In genomic region chr7:90320801-90321494, GRCh38 we compare ENCODE assay signal across 11 cellular contexts. TPM values are rescaled to one million over a fixed set of nuclear protein-coding genes. Genes with fewer than 3 reads are reported as not detected.
A peak's percentile ranks its signal among the peaks of the same experiment; 100 is the strongest.
DNase-seq lines count a peak whose midpoint lies in the region; ATAC-seq, FAIRE-seq and TF ChIP-seq lines count a peak whose summit lies in the region.
"Had no signal": no experiment of that assay in that cellular context is flagged by ENCODE, and none has a peak within 500 bp of the region (broad histone marks: within the 10 kb centered on the region; RNA-seq: fewer than 3 reads in every experiment).

TSS of gene FAM237B (minus strand) at chr7:90321304. CDS start at chr7:90319748, 1,556 bp downstream.

- intact Hi-C loops in dorsolateral prefrontal cortex (cut with DNase I) = no loop called here
- intact Hi-C loops in lower lobe of right lung (cut with DNase I) = no loop called here

- TF ChIP-seq EP300 in A549 (IDR thresholded peaks at IDR 0.05) = no peak

- H3K4me1 ChIP-seq in A549 (0 out of 3 replicates have a peak, but pooled peaks cover 5% of the 10 kb centered on the region), GM23338 (ENCODE audit: insufficient read depth) (peaks cover 6% of the 10 kb centered on the region; the same call in 1 of the 2 replicates), lower lobe of right lung (peaks cover 8% of the 10 kb centered on the region)

- no peaks in the 10 kb centered on the region for H3F3A ChIP-seq in GM23338 (replicated peaks; ENCODE audit: low read depth)

- H3K4me3 ChIP-seq in A549 (peak within 1 kb of the TSS; percentile 39), GM23338 (peak within 1 kb of the TSS; percentile 57), dorsolateral prefrontal cortex (peak within 1 kb of the TSS in 57 of 59 donors; percentile 8 to 63 (median 43)), lower lobe of right lung (peak within 1 kb of the TSS; percentile 17)
- H3K4me3 ChIP-seq: lung had no signal

- H3K9me2 ChIP-seq in GM23338 (ENCODE audit: insufficient read depth) = no peaks in the 10 kb centered on the region

- POLR2A ChIA-PET in A549 (lab: Yijun Ruan, JAX) = no interaction called here

- H3K36me3 ChIP-seq in GM23338 (ENCODE audit: insufficient read depth) (no peaks in the 10 kb centered on the region), lower lobe of right lung (no peaks in the 10 kb centered on the region)

- H3K4me1 Mint-ChIP-seq in GM23338 = peaks cover 6% of the 10 kb centered on the region

- no peaks in the 10 kb centered on the region for H3K79me2 ChIP-seq in GM23338 (replicated peaks; ENCODE audit: insufficient read depth)

- 5% methylated on average over 44 of the region's 62 CpGs for WGBS in A549 (ENCODE audit: missing lambda C conversion rate)

- no peak for TF ChIP-seq POLR2A in A549 (IDR thresholded peaks at IDR 0.05; ENCODE audit: low read length)

- FAIRE-seq in A549 (lab: Jason Lieb, UNC) = no peak
- FAIRE-seq: HTR-8/SVneo had no signal

- no peaks in the 10 kb centered on the region for H4K20me1 ChIP-seq in GM23338 (replicated peaks; ENCODE audit: insufficient read depth)

- no peak within 1 kb of the TSS for H3K27ac Mint-ChIP-seq in GM23338

- CTCF ChIA-PET in A549 (lab: Yijun Ruan, JAX) = interaction anchor here (1.2 to 1.3 kb wide), 2 partner anchors 10 to 167 kb away, joined by 3 to 4 read pairs; partner anchors contain the start of gene STEAP1

- DNase-seq in A549 (ENCODE audit: low read depth in 1 of 2, low spot score in 1 of 2) (peak; percentile 21 to 41), GM23338 (ENCODE audit: low spot score) (peak; percentile 56), dorsolateral prefrontal cortex (peak in 3 of 10 donors; percentile 40 to 50 (median 46)), lower lobe of right lung (peak; percentile 44), pons (ENCODE audit: low spot score) (no peak), HT-29 (ENCODE audit: low spot score) (no peak), NCI-H226 (no peak)
- DNase-seq: activated CD4-positive, alpha-beta T cell treated with anti-CD3 and anti-CD28 coated beads, Interleukin-2, amount 50 U/mL, for 1 hour had no signal

- H3K4me3 Mint-ChIP-seq in GM23338 = peak within 1 kb of the TSS; percentile 76

- H2AFZ ChIP-seq in GM23338 = peak within 1 kb of the TSS; percentile 83

- no peak within 1 kb of the TSS for H3K27ac ChIP-seq in A549
- H3K27ac ChIP-seq in GM23338 (ENCODE audit: low read depth) = no peak within 1 kb of the TSS
- H3K27ac ChIP-seq in dorsolateral prefrontal cortex = no peak within 1 kb of the TSS
- no peak within 1 kb of the TSS for H3K27ac ChIP-seq in lower lobe of right lung

- no peaks in the 10 kb centered on the region for H3K9me3 Mint-ChIP-seq in GM23338

- TF ChIP-seq CTCF in A549 (IDR thresholded peaks at IDR 0.05) = no peak
- TF ChIP-seq CTCF in GM23338 (conservative IDR thresholded peaks at IDR 0.05; ENCODE audit: low read depth in 2 of 2) = no peak
- no peak for TF ChIP-seq CTCF in dorsolateral prefrontal cortex (IDR thresholded peaks at IDR 0.05 in 54 of 56, conservative IDR thresholded peaks at IDR 0.05 in 2 of 56; ENCODE audit: low read depth in 1 of 56, partially characterized antibody in 56 of 56)
- no peak for TF ChIP-seq CTCF in lower lobe of right lung (IDR thresholded peaks at IDR 0.05)

- ATAC-seq in A549 = peak; percentile 88 to 92
- ATAC-seq in GM23338 = peak; percentile 95
- ATAC-seq in lower lobe of right lung = peak; percentile 25 to 44
- ATAC-seq in HG03469 (IDR thresholded peaks at IDR 0.05; ENCODE audit: unreplicated experiment) = no peak

- H3K4me2 ChIP-seq in A549 = peak within 1 kb of the TSS; percentile 82
- H3K4me2 ChIP-seq in GM23338 = peak within 1 kb of the TSS; percentile 77

- H3K27me3 Mint-ChIP-seq in GM23338 (ENCODE audit: insufficient read depth, low read depth, poor library complexity) = peaks cover 27% of the 10 kb centered on the region

- TF ChIP-seq RAD21 in A549 (conservative IDR thresholded peaks at IDR 0.05 in 1 of 2, IDR thresholded peaks at IDR 0.05 in 1 of 2) = no peak

- peaks cover 54% of the 10 kb centered on the region for H3K27me3 ChIP-seq in GM23338 (ENCODE audit: insufficient read depth)
- H3K27me3 ChIP-seq in dorsolateral prefrontal cortex = peaks cover 0 to 57% (median 27%) of the 10 kb centered on the region in 45 donors
- peaks cover 35% of the 10 kb centered on the region for H3K27me3 ChIP-seq in lower lobe of right lung (ENCODE audit: low read depth)

- no peaks in the 10 kb centered on the region; the same call in 2 of the 3 replicates for H3K36me3 Mint-ChIP-seq in GM23338 (ENCODE audit: low read depth)

- H3K9me3 ChIP-seq in A549 = 0 out of 3 replicates have a peak, but pooled peaks cover 3% of the 10 kb centered on the region
- H3K9me3 ChIP-seq in lower lobe of right lung = no peaks in the 10 kb centered on the region

TF ChIP-seq in A549, 52 proteins besides CTCF, POLR2A, EP300 and RAD21:
- TF ChIP-seq NR3C1 (IDR thresholded peaks at IDR 0.05) (no peak), EHMT2 (IDR thresholded peaks at IDR 0.05; ENCODE audit: low read depth) (no peak), ESRRA (IDR thresholded peaks at IDR 0.05; ENCODE audit: borderline replicate concordance, low read length) (no peak), HEYL (CRISPR knock-in tag; IDR thresholded peaks at IDR 0.05) (no peak), ATOH8 (CRISPR knock-in tag; IDR thresholded peaks at IDR 0.05; ENCODE audit: low read depth) (no peak)

TF ChIP-seq in GM23338, 12 proteins besides CTCF, POLR2A, EP300 and RAD21:
- TF ChIP-seq JUNB (IDR thresholded peaks at IDR 0.05; ENCODE audit: unreplicated experiment) (no peak), EZH2 (IDR thresholded peaks at IDR 0.05; ENCODE audit: low read depth, unreplicated experiment) (peak; percentile 71)

RNA-seq across cellular contexts. Expression of gene FAM237B, which starts in this region (rescaled TPM):
- polyA plus RNA-seq in A549 (2011; rRNA removed) (not detected in 2 replicates), A549 (2017; fragmentation: RNase III; extraction: RNeasy Plus Mini Kit Qiagen cat#74134 plus additional on column Dnase treatment) (not detected in 3 replicates), GM23338 (2016; fragmentation: Nextera tagmentation; extraction: Ambion mirVana) (0.13 TPM in 1 of 2 replicates, not detected in the other)
- not detected in 2 replicates for polyA plus RNA-seq in A549 (2012; cell fraction: cytosol; rRNA removed)
- polyA plus RNA-seq in A549 (2012; cell fraction: nucleus; rRNA removed) = not detected in 2 replicates
- polyA minus RNA-seq in A549 (2011; rRNA and poly(A)+ RNA removed) = not detected in 2 replicates
- total RNA-seq in GM23338 (2014; rRNA removed; shearing (Covaris generic)) = 0.07 TPM in 1 of 2 replicates, not detected in the other
- total RNA-seq in dorsolateral prefrontal cortex (not detected), lower lobe of right lung (not detected)
- total RNA-seq in HT-29 (2014; rRNA removed; shearing (Covaris generic)) = not detected in 2 replicates
- total RNA-seq: lung had no signal

Comparison
In these comparisons a context has a peak if more than half of its experiments do, and no peak if none do; other contexts are left out.
1. Peak in DNase-seq, ATAC-seq, H3K4me3 ChIP-seq and H3K4me2 ChIP-seq in A549; RNA of the gene not detected or under 1 TPM.
2. Peak in DNase-seq, ATAC-seq, H3K4me3 ChIP-seq and H3K4me2 ChIP-seq in GM23338; RNA of the gene not detected or under 1 TPM.
3. Peak in DNase-seq, ATAC-seq and H3K4me3 ChIP-seq in lower lobe of right lung; RNA of the gene not detected or under 1 TPM.